In genomic region chr2:107927034-107927534, GRCh38 we compare ENCODE assay signal across 31 cellular contexts. TPM values are rescaled to one million over a fixed set of nuclear protein-coding genes. Genes with fewer than 3 reads are reported as not detected.
"Had no signal": no experiment of that assay in that cellular context is flagged by ENCODE, and none has a peak within 500 bp of the region (broad histone marks: within the 10 kb centered on the region; RNA-seq: fewer than 3 reads in every experiment).

No MANE protein-coding gene starts in this region.

- H3K27me3 ChIP-seq: body of pancreas, esophagus squamous epithelium, sigmoid colon, upper lobe of right lung had no signal

- H3K4me3 ChIP-seq: body of pancreas, esophagus squamous epithelium, heart right ventricle, lower lobe of right lung, sigmoid colon, thoracic aorta, upper lobe of right lung had no signal

- H3K9me3 ChIP-seq: body of pancreas, esophagus squamous epithelium, heart right ventricle, lower lobe of right lung, sigmoid colon, thoracic aorta, upper lobe of right lung had no signal

- H3K27ac ChIP-seq: body of pancreas, epithelial cell of prostate, esophagus squamous epithelium, heart right ventricle, lower lobe of right lung, sigmoid colon, upper lobe of right lung, VCaP had no signal

- DNase-seq: activated CD4-positive, alpha-beta T cell treated with anti-CD3 and anti-CD28 coated beads for 4 hours; activated CD4-positive, alpha-beta T cell treated with anti-CD3 and anti-CD28 coated beads, Interleukin-2, amount 50 U/mL, for 4 hours; activated effector memory CD4-positive, alpha-beta T cell treated with Interleukin-2 at 50 U/mL for 16 hours; activated naive CD4-positive, alpha-beta T cell treated with Interleukin-2 at 50 U/mL for 16 hours; aorta; body of pancreas; effector CD8-positive, alpha-beta T cell; esophagus squamous epithelium; foreskin melanocyte; heart right ventricle; lower lobe of right lung; mesendoderm; natural killer cell; sigmoid colon; small intestine; stimulated activated CD4-positive, alpha-beta T cell treated with anti-CD3 and anti-CD28 coated beads, Interleukin-4, amount 100 ng/mL, for 24 hours; T-helper 9 cell; upper lobe of right lung had no signal

- FAIRE-seq: colon, endometrium, small intestine, TTC549 had no signal

- H3K36me3 ChIP-seq: esophagus squamous epithelium, heart right ventricle, lower lobe of right lung, sigmoid colon, thoracic aorta, upper lobe of right lung had no signal

- H3K4me1 ChIP-seq: body of pancreas, esophagus squamous epithelium, heart right ventricle, lower lobe of right lung, upper lobe of right lung had no signal

- ATAC-seq: body of pancreas; heart right ventricle; left lobe of liver; lower lobe of right lung; natural killer cell; stimulated activated effector memory CD8-positive, alpha-beta T cell treated with anti-CD3 and anti-CD28 coated beads, Interleukin-12 subunit alpha, Interleukin-12 subunit beta, amount 100 ng/mL, for 72 hours; upper lobe of right lung had no signal

RNA-seq across cellular contexts. Expression of gene SLC5A7, which starts 59.2 kb away (rescaled TPM):
- total RNA-seq: dermis microvascular lymphatic vessel endothelial cell, glomerular endothelial cell, kidney epithelial cell, left lobe of liver, natural killer cell, osteocyte, renal cortical epithelial cell had no signal
- polyA plus RNA-seq: aorta had no signal
